20 cellular contexts compared by ENCODE assay signal in the genomic region with DNA sequence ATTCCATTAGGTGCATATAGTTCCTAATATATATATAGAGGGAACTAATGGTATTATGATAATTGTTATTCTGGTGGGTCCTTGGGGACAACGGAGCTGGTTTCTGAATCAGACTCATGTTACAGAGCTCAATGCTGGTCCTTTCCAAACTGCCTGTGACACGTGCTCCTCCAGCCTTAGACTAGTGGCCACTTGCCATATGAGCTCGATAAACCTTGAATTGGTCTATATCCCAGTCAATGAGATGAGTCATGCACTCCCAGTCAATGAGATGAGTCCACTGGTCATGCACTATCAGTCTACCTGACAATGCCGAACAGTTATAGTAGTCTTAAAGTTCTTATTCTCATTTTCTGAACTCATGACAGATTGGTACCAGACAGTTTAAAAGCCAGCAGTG.
DNase-seq lines count a peak whose midpoint lies in the region; ATAC-seq and TF ChIP-seq lines count a peak whose summit lies in the region.
"Had no signal": no experiment of that assay in that cellular context is flagged by ENCODE, and none has a peak within 500 bp of the region (broad histone marks: within the 10 kb centered on the region; RNA-seq: fewer than 3 reads in every experiment).

No MANE protein-coding gene starts in this region.

- TF ChIP-seq CTCF in PC-3 (conservative IDR thresholded peaks at IDR 0.05; ENCODE audit: low read depth, low read length), result no peak
- TF ChIP-seq CTCF in fibroblast of lung (conservative IDR thresholded peaks at IDR 0.05 in 1 of 2, IDR thresholded peaks at IDR 0.05 in 1 of 2; ENCODE audit: low read depth in 1 of 2, low read length in 2 of 2), result no peak
- TF ChIP-seq CTCF in GM10266 (IDR thresholded peaks at IDR 0.05; ENCODE audit: control insufficient read depth, insufficient read depth, low read depth, missing control alignments), result no peak

- DNase-seq in AG20443 (ENCODE audit: low spot score), result peak; percentile 41
- peak; percentile 64 for DNase-seq in PC-3
- DNase-seq in fibroblast of lung (ENCODE audit: low read depth in 2 of 2), result peak; percentile 20 to 78
- DNase-seq in lung microvascular endothelial cell (ENCODE audit: low read depth in 2 of 2), result peak; percentile 4 to 29
- DNase-seq in GM10266 (ENCODE audit: extremely low spot score), result no peak
- DNase-seq in activated T-helper 2 cell treated with anti-CD3 and anti-CD28 coated beads, Interferon-gamma antibody, Interleukin-2, Interleukin-4, amounts not matched to agents 10 μg/mL and 5 μg/mL and 100 μg/mL, durations not matched to agents 14 hours and 24 hours and 36 hours (ENCODE audit: low spot score), result no peak
- DNase-seq in CD1c-positive myeloid dendritic cell (ENCODE audit: extremely low spot score), result no peak
- DNase-seq: activated CD4-positive, alpha-beta memory T cell treated with anti-CD3 and anti-CD28 coated beads for 36 hours; activated T-cell treated with anti-CD3 and anti-CD28 coated beads, Interleukin-2, amount 50 U/mL, for 4 hours; Caco-2; cerebellar nuclear complex; effector memory CD8-positive, alpha-beta T cell; foreskin melanocyte; lower lobe of right lung; NCI-H2029 treated with DMSO at 0.1 percent for 48 hours; NCI-H524; retina had no signal

- H3K9me2 ChIP-seq in PC-3 (replicated peaks; ENCODE audit: low read length), result no peaks in the 10 kb centered on the region

- CTCF ChIA-PET in PC-3 (lab: Charles Lee), result no interaction called here

- POLR2A ChIA-PET in PC-3 (lab: Charles Lee; ENCODE audit: unreplicated experiment), result no interaction called here

- H4K20me1 ChIP-seq in PC-3 (ENCODE audit: low read length), result no peaks in the 10 kb centered on the region
- no peaks in the 10 kb centered on the region for H4K20me1 ChIP-seq in fibroblast of lung (ENCODE audit: control insufficient read depth, extremely low read depth, insufficient read depth, low read length)

- H3K4me3 ChIP-seq in PC-3 (ENCODE audit: low read length), result no peak overlapping the region
- H3K4me3 ChIP-seq in fibroblast of lung (replicated peaks in 1 of 4; ENCODE audit: control extremely low read depth in 1 of 4, insufficient read depth in 1 of 4, low read depth in 3 of 4, low read length in 4 of 4), result no peak overlapping the region
- H3K4me3 ChIP-seq: lower lobe of right lung had no signal

- H3K36me3 ChIP-seq in PC-3 (ENCODE audit: low read depth, low read length) (no peaks in the 10 kb centered on the region), fibroblast of lung (ENCODE audit: control insufficient read depth, insufficient read depth, low read length) (no peaks in the 10 kb centered on the region)
- H3K36me3 ChIP-seq: lower lobe of right lung had no signal

- peak overlapping the region; percentile 83 for H3K27ac ChIP-seq in PC-3 (ENCODE audit: low read length)
- no peak overlapping the region for H3K27ac ChIP-seq in fibroblast of lung (ENCODE audit: insufficient read depth, low read length)
- H3K27ac ChIP-seq: lower lobe of right lung had no signal

- ATAC-seq in PC-3, result peak; percentile 48
- ATAC-seq in HG03342 (IDR thresholded peaks at IDR 0.05; ENCODE audit: unreplicated experiment), result no peak
- ATAC-seq: activated T-cell treated with anti-CD3 and anti-CD28 coated beads, Interleukin-2, amount 50 U/mL, for 4 hours; effector memory CD8-positive, alpha-beta T cell; natural killer cell treated with Interleukin-12 subunit alpha and Interleukin-12 subunit beta and Interleukin-15 and Interleukin-18, amount 100 ng/mL, for 72 hours had no signal

- H3K27ac Mint-ChIP-seq in activated T-helper 2 cell treated with anti-CD3 and anti-CD28 coated beads, Interferon-gamma antibody, Interleukin-2, Interleukin-4, amounts not matched to agents 10 μg/mL and 5 μg/mL and 100 μg/mL, durations not matched to agents 14 hours and 24 hours and 36 hours, result no peak overlapping the region
- H3K27ac Mint-ChIP-seq: activated CD4-positive, alpha-beta memory T cell treated with anti-CD3 and anti-CD28 coated beads for 36 hours; activated naive CD8-positive, alpha-beta T cell; effector memory CD8-positive, alpha-beta T cell; natural killer cell treated with Interleukin-12 subunit alpha and Interleukin-12 subunit beta and Interleukin-15 and Interleukin-18, amount 100 ng/mL, for 72 hours had no signal

- no peaks in the 10 kb centered on the region for H3K27me3 Mint-ChIP-seq in activated T-helper 2 cell treated with anti-CD3 and anti-CD28 coated beads, Interferon-gamma antibody, Interleukin-2, Interleukin-4, amounts not matched to agents 10 μg/mL and 5 μg/mL and 100 μg/mL, durations not matched to agents 14 hours and 24 hours and 36 hours (ENCODE audit: low read depth)
- H3K27me3 Mint-ChIP-seq: activated CD4-positive, alpha-beta memory T cell treated with anti-CD3 and anti-CD28 coated beads for 36 hours; effector memory CD8-positive, alpha-beta T cell; natural killer cell treated with Interleukin-12 subunit alpha and Interleukin-12 subunit beta and Interleukin-15 and Interleukin-18, amount 100 ng/mL, for 72 hours had no signal

- BruUV-seq in PC-3 (replicated peaks; lab: Mats Ljungman, UMichigan), result no TSS peak

- no peaks in the 10 kb centered on the region for H3K9me3 Mint-ChIP-seq in activated T-helper 2 cell treated with anti-CD3 and anti-CD28 coated beads, Interferon-gamma antibody, Interleukin-2, Interleukin-4, amounts not matched to agents 10 μg/mL and 5 μg/mL and 100 μg/mL, durations not matched to agents 14 hours and 24 hours and 36 hours
- H3K9me3 Mint-ChIP-seq: activated CD4-positive, alpha-beta memory T cell treated with anti-CD3 and anti-CD28 coated beads for 36 hours; effector memory CD8-positive, alpha-beta T cell; natural killer cell treated with Interleukin-12 subunit alpha and Interleukin-12 subunit beta and Interleukin-15 and Interleukin-18, amount 100 ng/mL, for 72 hours had no signal

- H3K4me1 ChIP-seq in PC-3 (ENCODE audit: insufficient read depth, low read length) (peaks cover 22% of the 10 kb centered on the region), fibroblast of lung (ENCODE audit: control insufficient read depth, extremely low read depth, insufficient read depth, low read length) (peaks cover 6% of the 10 kb centered on the region)
- H3K4me1 ChIP-seq: Caco-2 had no signal

- no peaks in the 10 kb centered on the region for H3K27me3 ChIP-seq in PC-3 (ENCODE audit: low read length)
- H3K27me3 ChIP-seq in fibroblast of lung (ENCODE audit: control insufficient read depth, insufficient read depth, low read length), result no peaks in the 10 kb centered on the region

- H2AFZ ChIP-seq in PC-3 (ENCODE audit: low read length) (no peak overlapping the region), fibroblast of lung (ENCODE audit: low read length) (no peak overlapping the region)

- intact Hi-C loops in PC-3 (cut with micrococcal nuclease), result no loop called here
- intact Hi-C loops in activated T-helper 2 cell treated with anti-CD3 and anti-CD28 coated beads, Interferon-gamma antibody, Interleukin-2, Interleukin-4, amounts not matched to agents 10 μg/mL and 5 μg/mL and 100 μg/mL, durations not matched to agents 14 hours and 24 hours and 36 hours (cut with micrococcal nuclease), result no loop called here

- peak overlapping the region; percentile 15; the same call in 1 of the 2 replicates for H3K9ac ChIP-seq in PC-3 (ENCODE audit: low read length)
- H3K9ac ChIP-seq in fibroblast of lung (ENCODE audit: insufficient read depth, low read length), result no peak overlapping the region

- H3K79me2 ChIP-seq in PC-3 (ENCODE audit: low read length), result no peaks in the 10 kb centered on the region
- no peaks in the 10 kb centered on the region for H3K79me2 ChIP-seq in fibroblast of lung (ENCODE audit: control insufficient read depth, insufficient read depth, low read length)

- no peaks in the 10 kb centered on the region for H3F3A ChIP-seq in PC-3 (ENCODE audit: low read length, unreplicated experiment)

- H3K4me2 ChIP-seq in PC-3 (ENCODE audit: low read length), result peak overlapping the region; percentile 46
- no peak overlapping the region for H3K4me2 ChIP-seq in fibroblast of lung (ENCODE audit: extremely low read depth, insufficient read depth, low read length)

- H3K4me3 Mint-ChIP-seq in activated T-helper 2 cell treated with anti-CD3 and anti-CD28 coated beads, Interferon-gamma antibody, Interleukin-2, Interleukin-4, amounts not matched to agents 10 μg/mL and 5 μg/mL and 100 μg/mL, durations not matched to agents 14 hours and 24 hours and 36 hours (ENCODE audit: low read depth), result no peak overlapping the region
- H3K4me3 Mint-ChIP-seq: activated CD4-positive, alpha-beta memory T cell treated with anti-CD3 and anti-CD28 coated beads for 36 hours; activated naive CD8-positive, alpha-beta T cell; activated T-cell treated with anti-CD3 and anti-CD28 coated beads, Interleukin-2, amount 50 U/mL, for 4 hours; effector memory CD8-positive, alpha-beta T cell; natural killer cell treated with Interleukin-12 subunit alpha and Interleukin-12 subunit beta and Interleukin-15 and Interleukin-18, amount 100 ng/mL, for 72 hours had no signal

- H3K4me1 Mint-ChIP-seq in activated T-helper 2 cell treated with anti-CD3 and anti-CD28 coated beads, Interferon-gamma antibody, Interleukin-2, Interleukin-4, amounts not matched to agents 10 μg/mL and 5 μg/mL and 100 μg/mL, durations not matched to agents 14 hours and 24 hours and 36 hours (ENCODE audit: low read depth), result no peaks in the 10 kb centered on the region

- H3K36me3 Mint-ChIP-seq in activated T-helper 2 cell treated with anti-CD3 and anti-CD28 coated beads, Interferon-gamma antibody, Interleukin-2, Interleukin-4, amounts not matched to agents 10 μg/mL and 5 μg/mL and 100 μg/mL, durations not matched to agents 14 hours and 24 hours and 36 hours (ENCODE audit: low read depth), result no peaks in the 10 kb centered on the region
- H3K36me3 Mint-ChIP-seq: activated CD4-positive, alpha-beta memory T cell treated with anti-CD3 and anti-CD28 coated beads for 36 hours; activated naive CD8-positive, alpha-beta T cell; natural killer cell treated with Interleukin-12 subunit alpha and Interleukin-12 subunit beta and Interleukin-15 and Interleukin-18, amount 100 ng/mL, for 72 hours had no signal

- H3K9me3 ChIP-seq in PC-3 (ENCODE audit: low read length), result no peaks in the 10 kb centered on the region
- no peaks in the 10 kb centered on the region for H3K9me3 ChIP-seq in fibroblast of lung (ENCODE audit: control insufficient read depth, insufficient read depth, low read depth, low read length)
- H3K9me3 ChIP-seq: Caco-2, lower lobe of right lung had no signal

Comparison
In these comparisons a context has a peak if more than half of its experiments do, and no peak if none do; other contexts are left out.
1. DNase-seq: peak in AG20443 (single experiment), PC-3 (single experiment), fibroblast of lung (2 of 2) and lung microvascular endothelial cell (2 of 2); none in GM10266 (single experiment), activated T-helper 2 cell treated with anti-CD3 and anti-CD28 coated beads, Interferon-gamma antibody, Interleukin-2, Interleukin-4, amounts not matched to agents 10 μg/mL and 5 μg/mL and 100 μg/mL, durations not matched to agents 14 hours and 24 hours and 36 hours (single experiment) and CD1c-positive myeloid dendritic cell (single experiment).